7 cellular contexts compared by ENCODE assay signal in genomic region chr6:137233561-137234504, GRCh38. TPM values are rescaled to one million over a fixed set of nuclear protein-coding genes. Genes with fewer than 3 reads are reported as not detected.
DNase-seq lines count a peak whose midpoint lies in the region; ATAC-seq and TF ChIP-seq lines count a peak whose summit lies in the region.

No MANE protein-coding gene starts in this region.

- H3K9me3 ChIP-seq in H9 (ENCODE audit: control insufficient read depth, low read depth, low read length) (no peaks in the 10 kb centered on the region), SK-N-MC (ENCODE audit: low read depth, low read length) (no peaks in the 10 kb centered on the region), esophagus squamous epithelium (no peaks in the 10 kb centered on the region)

- no peak for DNase-seq in H9
- DNase-seq in SK-N-MC (ENCODE audit: low read depth, low spot score) = no peak
- no peak for DNase-seq in esophagus squamous epithelium (lab: John Stamatoyannopoulos, UW)
- DNase-seq in pulmonary artery endothelial cell (ENCODE audit: low read depth, low spot score) = peak; percentile 85

- H3K23me2 ChIP-seq in H9 (ENCODE audit: insufficient read length, low read depth, low read length, poor library complexity, severe bottlenecking) = no peaks in the 10 kb centered on the region

- H3K79me1 ChIP-seq in H9 (ENCODE audit: insufficient read depth, low read depth, low read length, poor library complexity, severe bottlenecking) = no peaks in the 10 kb centered on the region

- no peak overlapping the region for H4K8ac ChIP-seq in H9 (replicated peaks; ENCODE audit: insufficient read length, low read depth, low read length)

- H3K4me3 ChIP-seq in SK-N-MC = no peak overlapping the region
- H3K4me3 ChIP-seq in esophagus squamous epithelium = peak overlapping the region in 1 of 4 donors; percentile 6

- no peak overlapping the region for H2BK5ac ChIP-seq in H9 (ENCODE audit: insufficient read length, low read length)

- no peak overlapping the region for H2BK120ac ChIP-seq in H9 (ENCODE audit: low read depth, low read length, poor library complexity, severe bottlenecking)

- no peak overlapping the region for H2BK15ac ChIP-seq in H9 (ENCODE audit: low read depth, low read length)

- TF ChIP-seq CTCF in H9 (conservative IDR thresholded peaks at IDR 0.05) (no peak), esophagus squamous epithelium (IDR thresholded peaks at IDR 0.05) (no peak)

- WGBS in H9 (ENCODE audit: extremely low coverage, insufficient read length, low lambda C conversion rate) = no CpG with 5 or more reads among the region's 5 CpGs
- 32% methylated on average over 5 of the region's 5 CpGs for WGBS in esophagus squamous epithelium, 2 donors

- H3K27me3 Mint-ChIP-seq in H9 (ENCODE audit: low read depth) = peaks cover 5% of the 10 kb centered on the region

- no peak overlapping the region for H2AK5ac ChIP-seq in H9 (ENCODE audit: insufficient read length, low read length)

- no peak overlapping the region for H3K4me3 Mint-ChIP-seq in H9

- H3K4me1 ChIP-seq in H9 (ENCODE audit: insufficient read depth, low read length) = no peaks in the 10 kb centered on the region; the same call in 1 of the 2 replicates
- peaks cover 4 to 58% (median 43%) of the 10 kb centered on the region in 3 donors for H3K4me1 ChIP-seq in esophagus squamous epithelium

- no peak for ATAC-seq in GM19351 (IDR thresholded peaks at IDR 0.05; ENCODE audit: unreplicated experiment)
- no peak for ATAC-seq in GM21367 (IDR thresholded peaks at IDR 0.05; ENCODE audit: unreplicated experiment)
- ATAC-seq in HG02840 (IDR thresholded peaks at IDR 0.05; ENCODE audit: low FRiP score, unreplicated experiment) = no peak

- no peak overlapping the region for H3K23ac ChIP-seq in H9 (ENCODE audit: insufficient read length, low read depth, low read length)

- H4K20me1 ChIP-seq in H9 (ENCODE audit: control insufficient read depth, insufficient read depth, insufficient read length) = no peaks in the 10 kb centered on the region

- H3K36me3 ChIP-seq in SK-N-MC (ENCODE audit: insufficient read depth, low read length) (no peaks in the 10 kb centered on the region), esophagus squamous epithelium (no peaks in the 10 kb centered on the region)

- H3K27ac ChIP-seq in H9 (ENCODE audit: insufficient read length, low read depth, low read length) = no peak overlapping the region
- H3K27ac ChIP-seq in SK-N-MC = peak overlapping the region; percentile 70; the same call in 1 of the 2 replicates
- H3K27ac ChIP-seq in esophagus squamous epithelium = peak overlapping the region; percentile 65 to 82 (median 70)

- no peak overlapping the region for H3K9ac ChIP-seq in H9 (ENCODE audit: extremely low read depth, insufficient read length, low read length)
- no peak overlapping the region for H3K9ac ChIP-seq in SK-N-MC (ENCODE audit: insufficient read length)

- H3K79me2 ChIP-seq in H9 (ENCODE audit: insufficient read depth, low read length) = no peaks in the 10 kb centered on the region

- peaks cover 0 to 12% of the 10 kb centered on the region in 2 experiments; a peak in 2 of 4 replicates for H3K4me1 Mint-ChIP-seq in H9

- H4K91ac ChIP-seq in H9 (ENCODE audit: insufficient read length, low read depth, low read length) = no peak overlapping the region

- H4K5ac ChIP-seq in H9 (ENCODE audit: insufficient read length, low read depth, low read length) = no peak overlapping the region

- H3K36me3 Mint-ChIP-seq in H9 (ENCODE audit: insufficient read depth in 1 of 3, low read depth in 3 of 3) = peaks cover 2 to 15% (median 6%) of the 10 kb centered on the region in 3 experiments; a peak in 6 of 7 replicates

- H2BK12ac ChIP-seq in H9 (ENCODE audit: insufficient read length, low read depth, low read length) = no peak overlapping the region

- H3K27me3 ChIP-seq in H9 (ENCODE audit: insufficient read depth, low read length) (no peaks in the 10 kb centered on the region; the same call in 1 of the 2 replicates), esophagus squamous epithelium (no peaks in the 10 kb centered on the region)

- no peak overlapping the region for H3K18ac ChIP-seq in H9 (ENCODE audit: insufficient read length, low read depth, low read length)

- no peak overlapping the region for H3K4me2 ChIP-seq in H9 (ENCODE audit: insufficient read depth, insufficient read length, low read length)

- H3K14ac ChIP-seq in H9 (ENCODE audit: insufficient read depth, low read length) = no peak overlapping the region

- peak overlapping the region; percentile 69 for H2AFZ ChIP-seq in H9 (ENCODE audit: low read length)

- no peak overlapping the region for H3T11ph ChIP-seq in H9 (ENCODE audit: low read length)

- no peak overlapping the region for H3K4ac ChIP-seq in H9 (ENCODE audit: low read depth, low read length)

- H3K56ac ChIP-seq in H9 (ENCODE audit: insufficient read length, low read depth, low read length) = no peak overlapping the region

- peaks cover 5 to 8% of the 10 kb centered on the region in 2 experiments; a peak in 4 of 5 replicates for H3K9me3 Mint-ChIP-seq in H9

- TF ChIP-seq POLR2A in esophagus squamous epithelium (IDR thresholded peaks at IDR 0.05) = no peak

- no peak overlapping the region for H2BK20ac ChIP-seq in H9 (ENCODE audit: low read depth, low read length, poor library complexity, severe bottlenecking)

- intact Hi-C loops in esophagus squamous epithelium (cut with DNase I) = no loop called here

- no peak overlapping the region for H3K27ac Mint-ChIP-seq in H9

RNA-seq across cellular contexts. Expression of gene IFNGR1, which starts 14.6 kb away (rescaled TPM):
- total RNA-seq in H9 (2021) (28.4 and 32.2 TPM in 2 replicates), esophagus squamous epithelium (10 to 100 TPM; 33.8 to 96.8 (median 84.8) TPM), pulmonary artery endothelial cell (64.4 and 79.1 TPM in 2 replicates)
